ENCODE assay signal across 1 cellular context in the genomic region with DNA sequence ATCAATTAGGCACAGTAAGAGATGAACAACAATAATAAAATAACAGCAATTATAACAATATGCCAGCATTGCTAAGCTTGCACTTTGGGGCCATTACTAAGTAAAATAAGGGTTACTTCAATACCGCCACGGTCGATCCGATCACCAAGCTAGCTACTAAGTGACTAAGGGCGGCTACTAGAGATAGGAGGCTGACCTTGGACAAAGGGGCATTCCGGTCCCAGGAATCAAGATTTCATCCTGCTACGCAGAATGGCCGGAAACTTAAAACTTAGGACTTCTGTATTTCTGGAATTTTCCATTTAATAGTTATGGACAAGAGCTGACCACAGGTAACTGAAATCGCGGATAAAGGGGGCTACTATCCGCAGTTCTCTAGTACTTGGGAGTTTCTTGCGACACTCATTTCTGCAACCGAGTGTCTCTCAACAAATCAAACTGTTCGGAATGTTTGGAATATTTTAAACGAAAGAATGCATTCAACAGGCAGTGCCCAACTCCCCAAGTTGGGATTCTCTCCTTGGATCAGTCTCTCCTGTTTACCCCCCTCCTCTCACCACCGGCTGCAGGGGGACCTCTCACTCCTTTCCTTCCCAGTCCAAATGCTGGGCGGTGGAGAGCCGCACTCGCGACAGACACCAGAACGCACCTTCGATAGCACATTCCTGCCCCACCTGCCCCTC.
TF ChIP-seq lines count a peak whose summit lies in the region.

No MANE protein-coding gene starts in this region.

TF ChIP-seq in GM23338, 12 proteins besides CTCF, POLR2A, EP300 and RAD21 (continued from another document):
- TF ChIP-seq ZNF462 (CRISPR knock-in tag; IDR thresholded peaks at IDR 0.05) (no peak), ZNF331 (CRISPR knock-in tag; IDR thresholded peaks at IDR 0.05; ENCODE audit: low read depth) (no peak), JUNB (IDR thresholded peaks at IDR 0.05; ENCODE audit: unreplicated experiment) (no peak), EZH2 (IDR thresholded peaks at IDR 0.05; ENCODE audit: low read depth, unreplicated experiment) (no peak)
